In genomic region chr4:108763226-108763593, GRCh38 we compare ENCODE assay signal across 9 cellular contexts. TPM values are rescaled to one million over a fixed set of nuclear protein-coding genes. Genes with fewer than 3 reads are reported as not detected.
A peak's percentile ranks its signal among the peaks of the same experiment; 100 is the strongest.
DNase-seq lines count a peak whose midpoint lies in the region; ATAC-seq and TF ChIP-seq lines count a peak whose summit lies in the region.
"Had no signal": no experiment of that assay in that cellular context is flagged by ENCODE, and none has a peak within 500 bp of the region (broad histone marks: within the 10 kb centered on the region; RNA-seq: fewer than 3 reads in every experiment).

No MANE protein-coding gene starts in this region.

- no peak overlapping the region for H3K9ac ChIP-seq in trophoblast cell (ENCODE audit: low read length)

- H3K18ac ChIP-seq in trophoblast cell (ENCODE audit: low read length) = no peak overlapping the region

- no peaks in the 10 kb centered on the region for H3K27me3 Mint-ChIP-seq in Calu3 (ENCODE audit: unreplicated experiment)
- peaks cover 42% of the 10 kb centered on the region for H3K27me3 Mint-ChIP-seq in activated CD4-positive, alpha-beta memory T cell treated with anti-CD3 and anti-CD28 coated beads, Interleukin-2, amount 10 ng/mL, durations not matched to agents 7 days and 5 days

- no peaks in the 10 kb centered on the region for H3K79me1 ChIP-seq in trophoblast cell (ENCODE audit: low read length)

- POLR2A ChIA-PET in activated CD4-positive, alpha-beta memory T cell treated with anti-CD3 and anti-CD28 coated beads, Interleukin-2, amount 10 ng/mL, durations not matched to agents 7 days and 5 days (lab: Charles Lee) = interaction anchor here (0.6 kb wide), 1 partner anchor 113 kb away, joined by 3 read pairs; the partner anchor contains the start of gene OSTC

- no peak for DNase-seq in Calu3
- no peak for DNase-seq in activated CD4-positive, alpha-beta memory T cell treated with anti-CD3 and anti-CD28 coated beads, Interleukin-2, amount 10 ng/mL, durations not matched to agents 7 days and 5 days
- no peak for DNase-seq in heart right ventricle
- no peak for DNase-seq in trophoblast cell
- no peak for DNase-seq in HAP-1 (ENCODE audit: low spot score in 2 of 2)
- no peak for DNase-seq in RKO (ENCODE audit: low spot score)
- DNase-seq in NCI-H82 (lab: John Stamatoyannopoulos, UW) = no peak
- no peak for DNase-seq in cerebellar nuclear complex (lab: John Stamatoyannopoulos, UW)

- in situ Hi-C loops in HAP-1 (cut with MboI; ENCODE audit: low sequenced_read_pairs) = no loop called here

- TF ChIP-seq CTCF in Calu3 (IDR thresholded peaks at IDR 0.05; ENCODE audit: unreplicated experiment) = no peak
- TF ChIP-seq CTCF in heart right ventricle (IDR thresholded peaks at IDR 0.05) = no peak

- H2BK12ac ChIP-seq in trophoblast cell (ENCODE audit: low read length) = no peak overlapping the region

- no peak overlapping the region for H3K14ac ChIP-seq in trophoblast cell (ENCODE audit: low read length)

- H3K9me3 ChIP-seq in heart right ventricle (peaks cover 0 to 9% (median 0%) of the 10 kb centered on the region in 11 donors), trophoblast cell (ENCODE audit: insufficient read depth, low read depth, low read length) (no peaks in the 10 kb centered on the region), HAP-1 (no peaks in the 10 kb centered on the region)

- peaks cover 0 to 18% (median 11%) of the 10 kb centered on the region in 9 donors for H3K4me1 ChIP-seq in heart right ventricle
- H3K4me1 ChIP-seq in trophoblast cell (ENCODE audit: control insufficient read depth in 1 of 2, insufficient read depth in 2 of 2, low read length in 2 of 2) = peaks cover 0 to 9% of the 10 kb centered on the region in 2 experiments
- peaks cover 3% of the 10 kb centered on the region; the same call in 1 of the 2 replicates for H3K4me1 ChIP-seq in HAP-1

- H3K27ac ChIP-seq in heart right ventricle (peak overlapping the region in 2 of 10 donors; percentile 31 to 65), trophoblast cell (ENCODE audit: low read depth, low read length) (no peak overlapping the region)

- BruUV-seq in Calu3 (replicated peaks; lab: Mats Ljungman, UMichigan) = no TSS peak

- H3K36me3 ChIP-seq in heart right ventricle = no peaks in the 10 kb centered on the region
- H3K36me3 ChIP-seq in trophoblast cell (ENCODE audit: control insufficient read depth in 1 of 2, insufficient read depth in 2 of 2, low read length in 2 of 2) = no peaks in the 10 kb centered on the region
- H3K36me3 ChIP-seq in HAP-1 (replicated peaks) = no peaks in the 10 kb centered on the region

- H2BK120ac ChIP-seq in trophoblast cell (ENCODE audit: insufficient read depth, low read length, poor library complexity) = no peak overlapping the region

- no peaks in the 10 kb centered on the region for H3K79me2 ChIP-seq in trophoblast cell (ENCODE audit: control insufficient read depth, insufficient read depth, low read length, poor library complexity)

- 13 to 17% methylated on average over 11 of the region's 11 CpGs for WGBS in heart right ventricle, 2 donors
- no CpG with 5 or more reads among the region's 11 CpGs for WGBS in trophoblast cell (ENCODE audit: extremely low coverage, insufficient coverage, insufficient read length)

- H3K23ac ChIP-seq in trophoblast cell (ENCODE audit: low read length) = no peak overlapping the region

- H2BK5ac ChIP-seq in trophoblast cell (ENCODE audit: low read depth, low read length, poor library complexity) = no peak overlapping the region

- no peak overlapping the region for H2AFZ ChIP-seq in trophoblast cell (ENCODE audit: insufficient read depth, low read length, poor library complexity)

- H3K36me3 Mint-ChIP-seq in Calu3 (ENCODE audit: insufficient read depth, unreplicated experiment) = peaks cover 14% of the 10 kb centered on the region
- peaks cover 5% of the 10 kb centered on the region for H3K36me3 Mint-ChIP-seq in activated CD4-positive, alpha-beta memory T cell treated with anti-CD3 and anti-CD28 coated beads, Interleukin-2, amount 10 ng/mL, durations not matched to agents 7 days and 5 days (ENCODE audit: low read depth)

- no peak overlapping the region for H4K8ac ChIP-seq in trophoblast cell (ENCODE audit: low read depth, low read length)

- CTCF ChIA-PET in Calu3 (lab: Charles Lee) = no interaction called here
- CTCF ChIA-PET in activated CD4-positive, alpha-beta memory T cell treated with anti-CD3 and anti-CD28 coated beads, Interleukin-2, amount 10 ng/mL, durations not matched to agents 7 days and 5 days (lab: Charles Lee) = no interaction called here

- peaks cover 8% of the 10 kb centered on the region for H3K4me1 Mint-ChIP-seq in Calu3 (ENCODE audit: low read depth, unreplicated experiment)
- H3K4me1 Mint-ChIP-seq in activated CD4-positive, alpha-beta memory T cell treated with anti-CD3 and anti-CD28 coated beads, Interleukin-2, amount 10 ng/mL, durations not matched to agents 7 days and 5 days = peaks cover 14% of the 10 kb centered on the region

- ATAC-seq in heart right ventricle = peak in 6 of 8 donors; percentile 16 to 60 (median 39)

- H3K9me3 Mint-ChIP-seq in Calu3 (ENCODE audit: low read depth, unreplicated experiment) = no peaks in the 10 kb centered on the region
- no peaks in the 10 kb centered on the region for H3K9me3 Mint-ChIP-seq in activated CD4-positive, alpha-beta memory T cell treated with anti-CD3 and anti-CD28 coated beads, Interleukin-2, amount 10 ng/mL, durations not matched to agents 7 days and 5 days

- no peak overlapping the region for H3K27ac Mint-ChIP-seq in Calu3 (ENCODE audit: unreplicated experiment)
- H3K27ac Mint-ChIP-seq in activated CD4-positive, alpha-beta memory T cell treated with anti-CD3 and anti-CD28 coated beads, Interleukin-2, amount 10 ng/mL, durations not matched to agents 7 days and 5 days = no peak overlapping the region

- no peak overlapping the region for H2AK5ac ChIP-seq in trophoblast cell (ENCODE audit: low read length)

- no peak overlapping the region for H4K12ac ChIP-seq in trophoblast cell (ENCODE audit: low read depth, low read length)

- peak overlapping the region; percentile 88 for H3K4me2 ChIP-seq in trophoblast cell (ENCODE audit: low read length)

- H3K27me3 ChIP-seq in heart right ventricle (peaks cover 0 to 56% (median 13%) of the 10 kb centered on the region in 7 donors), trophoblast cell (ENCODE audit: insufficient read depth, low read length) (peaks cover 16% of the 10 kb centered on the region), HAP-1 (ENCODE audit: low read depth) (no peaks in the 10 kb centered on the region)

- peak overlapping the region; percentile 75 for H3K4me3 Mint-ChIP-seq in Calu3 (ENCODE audit: low read depth, unreplicated experiment)
- H3K4me3 Mint-ChIP-seq in activated CD4-positive, alpha-beta memory T cell treated with anti-CD3 and anti-CD28 coated beads, Interleukin-2, amount 10 ng/mL, durations not matched to agents 7 days and 5 days = peak overlapping the region; percentile 64

- H4K91ac ChIP-seq in trophoblast cell (ENCODE audit: low read depth, low read length) = no peak overlapping the region

- no peak overlapping the region for H3K4ac ChIP-seq in trophoblast cell (ENCODE audit: low read depth, low read length)

- intact Hi-C loops in Calu3 (cut with micrococcal nuclease; ENCODE audit: unreplicated experiment) (no loop called here), heart right ventricle (cut with DNase I) (no loop called here)

- H3K4me3 ChIP-seq in heart right ventricle (peak overlapping the region; percentile 39 to 65 (median 60)), trophoblast cell (ENCODE audit: low read depth, low read length) (no peak overlapping the region), HAP-1 (no peak overlapping the region)
- H3K4me3 ChIP-seq: GM12878 had no signal

RNA-seq across cellular contexts. Expression of gene ETNPPL, which starts 0.4 kb away (rescaled TPM):
- total RNA-seq in Calu3 (2022) = 0.35 and 0.51 TPM in 2 replicates
- not detected for total RNA-seq in activated CD4-positive, alpha-beta memory T cell treated with anti-CD3 and anti-CD28 coated beads, Interleukin-2, amount 10 ng/mL, durations not matched to agents 7 days and 5 days
- 10 to 100 TPM in 4 of 10 donors, 1 to 10 TPM in 6; 1.9 to 45.8 (median 7.9) TPM for total RNA-seq in heart right ventricle
- 1 to 10 TPM; 3.0 to 4.9 TPM for polyA plus RNA-seq in heart right ventricle
- polyA plus RNA-seq in trophoblast cell (2013) = not detected in 2 replicates
- total RNA-seq: GM12878 had no signal
- polyA plus RNA-seq: GM12878 had no signal

Comparison
In these comparisons a context has a peak if more than half of its experiments do, and no peak if none do; other contexts are left out.
1. H3K4me3 ChIP-seq: peak in heart right ventricle (10 of 10); none in trophoblast cell (single experiment) and HAP-1 (single experiment).